Comparison of ENCODE assay signal across 21 cellular contexts in genomic region chr20:3277686-3278465, GRCh38. TPM values are rescaled to one million over a fixed set of nuclear protein-coding genes. Genes with fewer than 3 reads are reported as not detected.
"Had no signal": no experiment of that assay in that cellular context is flagged by ENCODE, and none has a peak within 500 bp of the region (broad histone marks: within the 10 kb centered on the region; RNA-seq: fewer than 3 reads in every experiment).

No MANE protein-coding gene starts in this region.

- H3K4me2 ChIP-seq: smooth muscle cell had no signal

- H3K4me3 Mint-ChIP-seq: naive thymus-derived CD4-positive, alpha-beta T cell; nephron progenitor cell had no signal

- H3K27ac Mint-ChIP-seq: nephron progenitor cell had no signal

- H3K4me1 Mint-ChIP-seq: naive thymus-derived CD4-positive, alpha-beta T cell had no signal

- H3K9me3 ChIP-seq: esophagus muscularis mucosa, gastrocnemius medialis, neutrophil, right atrium auricular region, suprapubic skin, thyroid gland, upper lobe of right lung, vagina had no signal

- ATAC-seq: gastrocnemius medialis; left colon; left ventricle myocardium superior; naive thymus-derived CD4-positive, alpha-beta T cell; upper lobe of right lung had no signal

- DNase-seq: cortex of kidney; dorsolateral prefrontal cortex; effector CD8-positive, alpha-beta T cell; gastrocnemius medialis; glutamatergic neuron; left colon; left ventricle myocardium superior; naive thymus-derived CD4-positive, alpha-beta T cell; nephron progenitor cell; stimulated activated CD4-positive, alpha-beta T cell treated with anti-CD3 and anti-CD28 coated beads, Interleukin-2, amount 100 ng/mL, for 48 hours; stimulated activated naive CD4-positive, alpha-beta T cell treated with Interleukin-2 at 50 U/mL for 16 hours; thyroid gland; upper lobe of right lung had no signal

- H3K4me1 ChIP-seq: right atrium auricular region, suprapubic skin, upper lobe of right lung, vagina had no signal

- H3K4me3 ChIP-seq: dorsolateral prefrontal cortex, esophagus muscularis mucosa, gastrocnemius medialis, lung, right atrium auricular region, smooth muscle cell, suprapubic skin, thyroid gland, upper lobe of right lung, vagina had no signal

- H3K27me3 ChIP-seq: dorsolateral prefrontal cortex, esophagus muscularis mucosa, gastrocnemius medialis, neutrophil, right atrium auricular region, suprapubic skin, thyroid gland, upper lobe of right lung, vagina had no signal

- H3K27ac ChIP-seq: epithelial cell of prostate, esophagus muscularis mucosa, neutrophil, right atrium auricular region, suprapubic skin, thyroid gland, upper lobe of right lung, vagina had no signal

- H3K9me3 Mint-ChIP-seq: naive thymus-derived CD4-positive, alpha-beta T cell; nephron progenitor cell had no signal

- H3K27me3 Mint-ChIP-seq: naive thymus-derived CD4-positive, alpha-beta T cell had no signal

RNA-seq across cellular contexts. Expression of gene SLC4A11, which starts 38.9 kb away (rescaled TPM):
- polyA plus RNA-seq: naive thymus-derived CD4-positive, alpha-beta T cell had no signal
